Comparison of ENCODE assay signal across 18 cellular contexts in the genomic region with DNA sequence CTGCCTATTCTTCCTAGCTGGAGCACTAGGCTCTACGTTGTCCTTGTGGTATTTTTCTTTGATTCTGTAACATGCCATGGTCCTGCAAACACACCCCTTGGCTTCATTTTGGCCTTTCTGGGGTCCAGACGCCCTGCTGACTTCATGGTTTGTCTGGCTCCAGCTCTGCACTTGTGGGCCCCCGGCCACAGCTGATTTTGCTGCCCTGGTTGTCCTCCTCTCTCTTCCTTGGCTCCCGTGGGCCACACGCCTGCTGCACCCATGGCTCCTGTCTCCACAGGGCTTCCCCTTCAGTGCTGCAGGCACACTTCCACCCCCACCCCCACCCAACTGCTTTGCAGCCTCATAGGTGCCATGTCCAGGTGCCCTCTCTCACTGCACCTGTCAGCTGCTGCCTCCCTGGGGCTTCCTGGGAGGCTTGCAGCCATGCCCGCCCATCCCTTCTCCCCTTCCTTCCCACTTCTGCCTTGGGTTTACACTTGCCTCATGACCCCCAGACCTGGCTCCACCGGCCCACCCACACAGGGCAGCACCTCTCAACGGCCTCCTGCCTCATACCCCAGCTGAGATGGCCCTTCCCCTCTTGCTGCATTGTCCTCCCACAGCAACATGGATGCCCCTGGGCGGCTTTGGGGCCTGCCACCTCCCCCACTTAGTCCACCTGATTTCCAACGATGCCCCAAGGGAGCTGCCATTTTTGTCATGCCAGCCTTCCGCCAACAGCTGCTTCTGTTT. TPM values are rescaled to one million over a fixed set of nuclear protein-coding genes. Genes with fewer than 3 reads are reported as not detected.
"Had no signal": no experiment of that assay in that cellular context is flagged by ENCODE, and none has a peak within 500 bp of the region (broad histone marks: within the 10 kb centered on the region; RNA-seq: fewer than 3 reads in every experiment).

No MANE protein-coding gene starts in this region.

- DNase-seq: activated CD4-positive, alpha-beta T cell treated with anti-CD3 and anti-CD28 coated beads, Interleukin-2, amount 50 U/mL, for 4 hours; activated CD4-positive, CD25-positive, alpha-beta regulatory T cell treated with anti-CD3 and anti-CD28 coated beads, Interleukin-2, amount 50 U/mL, for 72 hours; activated effector memory CD4-positive, alpha-beta T cell treated with Interleukin-2 at 50 U/mL for 16 hours; activated naive CD8-positive, alpha-beta T cell treated with anti-CD3 and anti-CD28 coated beads for 36 hours; activated T-cell treated with anti-CD3 and anti-CD28 coated beads, Interleukin-2, amount 50 U/mL, for 24 hours; amygdala; immature natural killer cell; mammary epithelial cell; naive B cell; T-cell; T-helper 9 cell had no signal

- H3K4me3 ChIP-seq: heart left ventricle, right atrium auricular region, smooth muscle cell, suprapubic skin had no signal

- H3K27me3 ChIP-seq: right atrium auricular region had no signal

- ATAC-seq: heart left ventricle, T-cell had no signal

- H3K36me3 ChIP-seq: heart left ventricle, right atrium auricular region, suprapubic skin had no signal

- H3K4me1 ChIP-seq: heart left ventricle had no signal

- H3K9me3 ChIP-seq: heart left ventricle, right atrium auricular region, suprapubic skin had no signal

- H3K27ac ChIP-seq: heart left ventricle, right atrium auricular region, suprapubic skin had no signal

RNA-seq across cellular contexts. Expression of a gene that starts 25.6 kb away (rescaled TPM):
- total RNA-seq: activated naive CD8-positive, alpha-beta T cell treated with anti-CD3 and anti-CD28 coated beads for 36 hours; epithelial cell of proximal tubule; frontal cortex; mammary epithelial cell; mononuclear cell; smooth muscle cell had no signal
- polyA plus RNA-seq: immature natural killer cell, mammary epithelial cell, smooth muscle cell had no signal
